In the genomic region with DNA sequence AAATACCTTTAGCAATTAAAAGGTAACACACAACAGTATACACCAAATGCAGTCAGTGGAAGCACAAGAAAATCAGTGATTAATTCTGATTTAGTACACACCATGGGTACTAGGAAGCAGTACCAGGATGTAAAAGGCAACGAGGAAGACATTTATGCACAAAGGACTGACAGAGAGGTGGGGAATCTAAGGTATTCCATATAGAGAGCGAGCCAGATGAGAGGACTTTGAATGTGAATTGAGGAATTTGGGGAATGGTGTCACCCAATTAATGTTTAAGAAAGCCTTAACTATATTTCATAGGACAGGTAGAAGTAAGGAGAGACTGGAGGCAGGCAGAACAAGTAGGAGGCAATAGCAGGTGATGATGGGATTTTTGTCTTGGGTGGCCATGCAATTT, we compare ENCODE assay signal across 31 cellular contexts.
"Had no signal": no experiment of that assay in that cellular context is flagged by ENCODE, and none has a peak within 500 bp of the region (broad histone marks: within the 10 kb centered on the region; RNA-seq: fewer than 3 reads in every experiment).

No MANE protein-coding gene starts in this region.

- H3K9me3 Mint-ChIP-seq: activated CD4-positive, alpha-beta memory T cell treated with anti-CD3 and anti-CD28 coated beads, Interleukin-2, amount 10 ng/mL, durations not matched to agents 7 days and 5 days; activated CD4-positive, alpha-beta T cell treated with anti-CD3 and anti-CD28 coated beads, Interleukin-2, amount 10 ng/mL, durations not matched to agents 7 days and 5 days; activated naive CD4-positive, alpha-beta T cell treated with anti-CD3 and anti-CD28 coated beads for 36 hours; activated naive CD4-positive, alpha-beta T cell treated with anti-CD3 and anti-CD28 coated beads, Interleukin-2, amount 50 U/mL, for 24 hours; activated naive CD8-positive, alpha-beta T cell treated with anti-CD3 and anti-CD28 coated beads for 36 hours; activated naive CD8-positive, alpha-beta T cell treated with anti-CD3 and anti-CD28 coated beads, Interleukin-2, amount 50 U/mL, for 24 hours; activated T-cell treated with anti-CD3 and anti-CD28 coated beads, Interleukin-2, amount 50 U/mL, for 24 hours; activated T-helper 1 cell treated with anti-CD3 and anti-CD28 coated beads, Interleukin-12 subunit alpha, Interleukin-12 subunit beta, Interleukin-2, Interleukin-4 antibody, amounts not matched to agents 30 ng/mL and 10 ng/mL and 1 ng/mL, durations not matched to agents 14 hours and 24 hours and 36 hours; activated T-helper 2 cell treated with anti-CD3 and anti-CD28 coated beads, Interferon-gamma antibody, Interleukin-2, Interleukin-4, amounts not matched to agents 10 μg/mL and 5 μg/mL and 100 μg/mL, durations not matched to agents 14 hours and 24 hours and 36 hours; effector memory CD8-positive, alpha-beta T cell had no signal

- H3K4me1 ChIP-seq: adrenal gland, body of pancreas, esophagus muscularis mucosa, foreskin keratinocyte, gastrocnemius medialis, heart left ventricle had no signal

- H3K36me3 ChIP-seq: adrenal gland, esophagus muscularis mucosa, gastrocnemius medialis, heart left ventricle had no signal

- H3K4me3 ChIP-seq: adrenal gland, body of pancreas, esophagus muscularis mucosa, gastrocnemius medialis, heart left ventricle had no signal

- ATAC-seq: activated naive CD8-positive, alpha-beta T cell treated with anti-CD3 and anti-CD28 coated beads, Interleukin-2, amount 50 U/mL, for 24 hours; body of pancreas; effector memory CD8-positive, alpha-beta T cell; foreskin keratinocyte; gastrocnemius medialis; heart left ventricle had no signal

- H3K27me3 ChIP-seq: adrenal gland, body of pancreas, esophagus muscularis mucosa, foreskin keratinocyte, gastrocnemius medialis, heart left ventricle had no signal

- H3K27me3 Mint-ChIP-seq: activated CD4-positive, alpha-beta T cell treated with anti-CD3 and anti-CD28 coated beads, Interleukin-2, amount 10 ng/mL, durations not matched to agents 7 days and 5 days; activated naive CD4-positive, alpha-beta T cell treated with anti-CD3 and anti-CD28 coated beads, Interleukin-2, amount 50 U/mL, for 24 hours; activated naive CD8-positive, alpha-beta T cell treated with anti-CD3 and anti-CD28 coated beads for 36 hours; activated naive CD8-positive, alpha-beta T cell treated with anti-CD3 and anti-CD28 coated beads, Interleukin-2, amount 50 U/mL, for 24 hours; activated T-cell treated with anti-CD3 and anti-CD28 coated beads, Interleukin-2, amount 50 U/mL, for 24 hours; effector memory CD8-positive, alpha-beta T cell had no signal

- H3K27ac ChIP-seq: adrenal gland, body of pancreas, esophagus muscularis mucosa, foreskin keratinocyte, gastrocnemius medialis, heart left ventricle had no signal

- DNase-seq: activated CD4-positive, alpha-beta memory T cell treated with anti-CD3 and anti-CD28 coated beads, Interleukin-2, amount 10 ng/mL, durations not matched to agents 7 days and 5 days; activated CD4-positive, alpha-beta T cell treated with anti-CD3 and anti-CD28 coated beads for 1 hour; activated CD4-positive, alpha-beta T cell treated with anti-CD3 and anti-CD28 coated beads for 4 hours; activated CD4-positive, alpha-beta T cell treated with anti-CD3 and anti-CD28 coated beads, Interleukin-2, amount 10 ng/mL, durations not matched to agents 7 days and 5 days; activated CD4-positive, alpha-beta T cell treated with anti-CD3 and anti-CD28 coated beads, Interleukin-2, amount 50 U/mL, for 4 hours; activated CD8-positive, alpha-beta memory T cell treated with anti-CD3 and anti-CD28 coated beads, Interleukin-2, amount 50 U/mL, for 48 hours; activated effector memory CD4-positive, alpha-beta T cell treated with anti-CD3 and anti-CD28 coated beads, Interleukin-2, amount 50 U/mL, for 16 hours; activated naive CD4-positive, alpha-beta T cell treated with anti-CD3 and anti-CD28 coated beads for 36 hours; activated naive CD8-positive, alpha-beta T cell treated with anti-CD3 and anti-CD28 coated beads for 36 hours; activated naive CD8-positive, alpha-beta T cell treated with anti-CD3 and anti-CD28 coated beads, Interleukin-2, amount 50 U/mL, for 24 hours; activated T-cell treated with anti-CD3 and anti-CD28 coated beads for 4 hours; activated T-cell treated with anti-CD3 and anti-CD28 coated beads, Interleukin-2, amount 50 U/mL, for 24 hours; adrenal gland; amygdala; aorta; body of pancreas; caudate nucleus; cortex of kidney; dermis blood vessel endothelial cell; effector CD4-positive, alpha-beta T cell; effector memory CD8-positive, alpha-beta T cell; erythroblast; foreskin keratinocyte; gastrocnemius medialis; glutamatergic neuron; heart left ventricle; T-helper 2 cell had no signal

- H3K9me3 ChIP-seq: adrenal gland, body of pancreas, esophagus muscularis mucosa, gastrocnemius medialis, heart left ventricle had no signal

- H3K4me1 Mint-ChIP-seq: activated CD4-positive, alpha-beta memory T cell treated with anti-CD3 and anti-CD28 coated beads, Interleukin-2, amount 10 ng/mL, durations not matched to agents 7 days and 5 days; activated CD4-positive, alpha-beta T cell treated with anti-CD3 and anti-CD28 coated beads, Interleukin-2, amount 10 ng/mL, durations not matched to agents 7 days and 5 days; activated naive CD4-positive, alpha-beta T cell treated with anti-CD3 and anti-CD28 coated beads, Interleukin-2, amount 50 U/mL, for 24 hours; activated naive CD8-positive, alpha-beta T cell treated with anti-CD3 and anti-CD28 coated beads for 36 hours; activated naive CD8-positive, alpha-beta T cell treated with anti-CD3 and anti-CD28 coated beads, Interleukin-2, amount 50 U/mL, for 24 hours had no signal

- H3K27ac Mint-ChIP-seq: activated CD4-positive, alpha-beta memory T cell treated with anti-CD3 and anti-CD28 coated beads, Interleukin-2, amount 10 ng/mL, durations not matched to agents 7 days and 5 days; activated CD4-positive, alpha-beta T cell treated with anti-CD3 and anti-CD28 coated beads, Interleukin-2, amount 10 ng/mL, durations not matched to agents 7 days and 5 days; activated naive CD4-positive, alpha-beta T cell treated with anti-CD3 and anti-CD28 coated beads for 36 hours; activated naive CD4-positive, alpha-beta T cell treated with anti-CD3 and anti-CD28 coated beads, Interleukin-2, amount 50 U/mL, for 24 hours; activated naive CD8-positive, alpha-beta T cell treated with anti-CD3 and anti-CD28 coated beads for 36 hours; activated naive CD8-positive, alpha-beta T cell treated with anti-CD3 and anti-CD28 coated beads, Interleukin-2, amount 50 U/mL, for 24 hours; activated T-cell treated with anti-CD3 and anti-CD28 coated beads, Interleukin-2, amount 50 U/mL, for 24 hours; activated T-helper 1 cell treated with anti-CD3 and anti-CD28 coated beads, Interleukin-12 subunit alpha, Interleukin-12 subunit beta, Interleukin-2, Interleukin-4 antibody, amounts not matched to agents 30 ng/mL and 10 ng/mL and 1 ng/mL, durations not matched to agents 14 hours and 24 hours and 36 hours; activated T-helper 2 cell treated with anti-CD3 and anti-CD28 coated beads, Interferon-gamma antibody, Interleukin-2, Interleukin-4, amounts not matched to agents 10 μg/mL and 5 μg/mL and 100 μg/mL, durations not matched to agents 14 hours and 24 hours and 36 hours; effector memory CD8-positive, alpha-beta T cell had no signal

- H3K36me3 Mint-ChIP-seq: activated naive CD4-positive, alpha-beta T cell treated with anti-CD3 and anti-CD28 coated beads, Interleukin-2, amount 50 U/mL, for 24 hours; activated naive CD8-positive, alpha-beta T cell treated with anti-CD3 and anti-CD28 coated beads for 36 hours had no signal

- H3K4me3 Mint-ChIP-seq: activated CD4-positive, alpha-beta memory T cell treated with anti-CD3 and anti-CD28 coated beads, Interleukin-2, amount 10 ng/mL, durations not matched to agents 7 days and 5 days; activated CD4-positive, alpha-beta T cell treated with anti-CD3 and anti-CD28 coated beads, Interleukin-2, amount 10 ng/mL, durations not matched to agents 7 days and 5 days; activated naive CD4-positive, alpha-beta T cell treated with anti-CD3 and anti-CD28 coated beads for 36 hours; activated naive CD4-positive, alpha-beta T cell treated with anti-CD3 and anti-CD28 coated beads, Interleukin-2, amount 50 U/mL, for 24 hours; activated naive CD8-positive, alpha-beta T cell treated with anti-CD3 and anti-CD28 coated beads for 36 hours; activated naive CD8-positive, alpha-beta T cell treated with anti-CD3 and anti-CD28 coated beads, Interleukin-2, amount 50 U/mL, for 24 hours; activated T-cell treated with anti-CD3 and anti-CD28 coated beads, Interleukin-2, amount 50 U/mL, for 24 hours; activated T-helper 1 cell treated with anti-CD3 and anti-CD28 coated beads, Interleukin-12 subunit alpha, Interleukin-12 subunit beta, Interleukin-2, Interleukin-4 antibody, amounts not matched to agents 30 ng/mL and 10 ng/mL and 1 ng/mL, durations not matched to agents 14 hours and 24 hours and 36 hours; effector memory CD8-positive, alpha-beta T cell had no signal
